In the genomic region with DNA sequence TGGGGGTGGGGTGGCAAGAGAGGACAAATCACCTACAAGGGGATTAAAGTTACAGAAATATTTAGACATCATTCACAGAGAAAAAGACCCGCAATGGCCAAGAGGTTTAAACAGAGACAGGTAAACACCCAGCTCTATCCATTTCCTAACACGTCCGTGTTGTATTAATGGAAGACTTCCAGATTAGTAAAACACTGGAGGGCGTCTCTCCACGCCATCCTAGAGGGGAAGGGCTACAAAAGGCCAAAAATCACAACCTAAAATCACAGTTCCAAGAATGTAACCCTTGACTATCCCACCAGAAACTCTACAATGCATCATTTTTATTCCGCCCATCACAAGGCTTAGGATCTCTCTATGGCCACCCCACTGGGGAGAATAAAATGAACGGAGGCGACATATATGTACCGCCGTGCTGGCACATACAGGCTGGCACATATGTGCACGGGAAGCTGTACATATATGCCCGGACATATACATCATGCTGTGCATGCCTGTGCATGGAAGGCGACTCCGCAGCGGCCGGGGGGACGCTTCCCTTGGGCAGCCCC, we compare ENCODE assay signal across 7 cellular contexts.
A peak's percentile ranks its signal among the peaks of the same experiment; 100 is the strongest.
DNase-seq lines count a peak whose midpoint lies in the region; ATAC-seq and TF ChIP-seq lines count a peak whose summit lies in the region.

No MANE protein-coding gene starts in this region.

- H3K27me3 ChIP-seq in mucosa of stomach (ENCODE audit: control insufficient read depth, insufficient read depth, low read length), result no peaks in the 10 kb centered on the region

- peak overlapping the region; percentile 72 for H3K4me3 ChIP-seq in LNCaP clone FGC (ENCODE audit: low read depth, low read length)
- peak overlapping the region; percentile 43 for H3K4me3 ChIP-seq in mucosa of stomach (ENCODE audit: low read length)

- H3K9ac ChIP-seq in mucosa of stomach (ENCODE audit: low read length), result peak overlapping the region; percentile 66

- ATAC-seq in GM19035 (IDR thresholded peaks at IDR 0.05; ENCODE audit: unreplicated experiment) (peak; percentile 12), GM19463 (IDR thresholded peaks at IDR 0.05; ENCODE audit: unreplicated experiment) (no peak), HG03159 (IDR thresholded peaks at IDR 0.05; ENCODE audit: unreplicated experiment) (no peak)

- DNase-seq in LNCaP clone FGC (ENCODE audit: low read depth) (no peak), caudate nucleus (lab: John Stamatoyannopoulos, UW) (peak in 4 of 61 donors; percentile 25 to 55 (median 40)), epidermal melanocyte (ENCODE audit: insufficient read length, low spot score) (no peak)

- no peaks in the 10 kb centered on the region for H3K4me1 ChIP-seq in mucosa of stomach (ENCODE audit: control insufficient read depth, insufficient read depth, low read length)

- no peaks in the 10 kb centered on the region for H3K9me3 ChIP-seq in mucosa of stomach (ENCODE audit: control insufficient read depth, low read length)

- TF ChIP-seq CTCF in LNCaP clone FGC (IDR thresholded peaks at IDR 0.05; ENCODE audit: control insufficient read depth, extremely low read depth, insufficient read depth), result peak; percentile 7; the same call in 1 of the 2 replicates

- no peaks in the 10 kb centered on the region for H3K36me3 ChIP-seq in mucosa of stomach (ENCODE audit: control insufficient read depth, insufficient read depth, low read length)

- H3K27ac ChIP-seq in caudate nucleus (ENCODE audit: low read depth, low read length), result peak overlapping the region; percentile 58
